ENCODE assay signal across 18 cellular contexts in genomic region chr20:33816191-33816590, GRCh38. TPM values are rescaled to one million over a fixed set of nuclear protein-coding genes. Genes with fewer than 3 reads are reported as not detected.
DNase-seq lines count a peak whose midpoint lies in the region; ATAC-seq, FAIRE-seq and TF ChIP-seq lines count a peak whose summit lies in the region.
"Had no signal": no experiment of that assay in that cellular context is flagged by ENCODE, and none has a peak within 500 bp of the region (broad histone marks: within the 10 kb centered on the region; RNA-seq: fewer than 3 reads in every experiment).

No MANE protein-coding gene starts in this region.

- H3K27me3 Mint-ChIP-seq in CD4-positive, alpha-beta T cell = no peaks in the 10 kb centered on the region
- H3K27me3 Mint-ChIP-seq in T-helper 17 cell = no peaks in the 10 kb centered on the region
- no peaks in the 10 kb centered on the region for H3K27me3 Mint-ChIP-seq in stimulated activated naive B cell treated with anti-CD40 and anti-IgM and Interleukin-4, amounts not matched to agents 10 μg/mL and 1 μg/mL and 100 μg/mL, for 72 hours
- H3K27me3 Mint-ChIP-seq: B cell had no signal

- H3K27me3 ChIP-seq in CD4-positive, alpha-beta T cell (ENCODE audit: control insufficient read depth, insufficient read depth, low read length) = no peaks in the 10 kb centered on the region
- H3K27me3 ChIP-seq in MM.1S (replicated peaks; ENCODE audit: insufficient read depth, low read length) (no peaks in the 10 kb centered on the region), Karpas-422 (ENCODE audit: low read length) (no peaks in the 10 kb centered on the region)
- H3K27me3 ChIP-seq: BLaER1 treated with 17β-estradiol and CSF1 and Interleukin-3, amounts not matched to agents 10 nM and 100 nM had no signal

- TF ChIP-seq CTCF in CD4-positive, alpha-beta T cell (IDR thresholded peaks at IDR 0.05) = no peak
- no peak for TF ChIP-seq CTCF in MM.1S (IDR thresholded peaks at IDR 0.05; ENCODE audit: low read length)
- no peak for TF ChIP-seq CTCF in D721Med (IDR thresholded peaks at IDR 0.05; ENCODE audit: insufficient read depth, missing control alignments)

- peaks cover 83% of the 10 kb centered on the region for H3K4me1 Mint-ChIP-seq in CD4-positive, alpha-beta T cell (ENCODE audit: low read depth)
- peaks cover 63% of the 10 kb centered on the region for H3K4me1 Mint-ChIP-seq in T-helper 17 cell
- peaks cover 69 to 87% of the 10 kb centered on the region in 2 donors for H3K4me1 Mint-ChIP-seq in stimulated activated naive B cell treated with anti-CD40 and anti-IgM and Interleukin-4, amounts not matched to agents 10 μg/mL and 1 μg/mL and 100 μg/mL, for 72 hours

- no peak overlapping the region for H3K4me3 Mint-ChIP-seq in CD4-positive, alpha-beta T cell
- no peak overlapping the region for H3K4me3 Mint-ChIP-seq in T-helper 17 cell
- no peak overlapping the region for H3K4me3 Mint-ChIP-seq in stimulated activated naive B cell treated with anti-CD40 and anti-IgM and Interleukin-4, amounts not matched to agents 10 μg/mL and 1 μg/mL and 100 μg/mL, for 72 hours
- H3K4me3 Mint-ChIP-seq: B cell, GM23338 had no signal

- DNase-seq in CD4-positive, alpha-beta T cell = no peak
- DNase-seq in MM.1S = no peak
- DNase-seq in T-helper 17 cell = no peak
- no peak for DNase-seq in stimulated activated naive B cell treated with anti-CD40 and anti-IgM and Interleukin-4, amounts not matched to agents 10 μg/mL and 1 μg/mL and 100 μg/mL, for 72 hours
- no peak for DNase-seq in D721Med (ENCODE audit: insufficient read length, low spot score)
- DNase-seq in Karpas-422 = no peak
- DNase-seq in G401 (ENCODE audit: low spot score) = no peak
- DNase-seq: Caco-2, DMS79 treated with DMSO at 0.1 percent for 48 hours, HCEC 1CT, IMR-90, KBM-7 had no signal

- H4K20me1 ChIP-seq in MM.1S (ENCODE audit: insufficient read depth, low read length) (no peaks in the 10 kb centered on the region), Karpas-422 (ENCODE audit: insufficient read depth, low read depth, low read length) (peaks cover 36% of the 10 kb centered on the region)

- H3K9ac ChIP-seq in MM.1S (ENCODE audit: low read length) (peak overlapping the region; percentile 93; the same call in 1 of the 2 replicates), Karpas-422 (ENCODE audit: low read length) (no peak overlapping the region)
- H3K9ac ChIP-seq: BLaER1 treated with 17β-estradiol and CSF1 and Interleukin-3, amounts not matched to agents 10 nM and 100 nM had no signal

- H3K27ac Mint-ChIP-seq in CD4-positive, alpha-beta T cell = peak overlapping the region; percentile 21
- H3K27ac Mint-ChIP-seq in T-helper 17 cell = peak overlapping the region; percentile 60
- H3K27ac Mint-ChIP-seq in stimulated activated naive B cell treated with anti-CD40 and anti-IgM and Interleukin-4, amounts not matched to agents 10 μg/mL and 1 μg/mL and 100 μg/mL, for 72 hours = peak overlapping the region; percentile 76
- H3K27ac Mint-ChIP-seq: B cell, GM23338 had no signal

- intact Hi-C loops in CD4-positive, alpha-beta T cell (cut with DNase I, micrococcal nuclease) = loop anchor here in 1 of 2 experiments (10.0 kb wide), 2 partner anchors 1279 to 1701 kb away; partner anchors contain the start of gene TRPC4AP

- H3K4me3 ChIP-seq in MM.1S (ENCODE audit: low read length) = peak overlapping the region; percentile 91
- no peak overlapping the region for H3K4me3 ChIP-seq in Karpas-422 (ENCODE audit: low read length)
- H3K4me3 ChIP-seq: BLaER1 treated with 17β-estradiol and CSF1 and Interleukin-3, amounts not matched to agents 10 nM and 100 nM; GM23338 had no signal

- H3K4me2 ChIP-seq in MM.1S (ENCODE audit: low read depth, low read length) (peak overlapping the region; percentile 80), Karpas-422 (ENCODE audit: low read depth, low read length, poor library complexity, severe bottlenecking) (no peak overlapping the region)
- H3K4me2 ChIP-seq: GM23338 had no signal

- H3F3A ChIP-seq in MM.1S (ENCODE audit: insufficient read depth, low read length) = peaks cover 94% of the 10 kb centered on the region

- H3K79me2 ChIP-seq in MM.1S (ENCODE audit: low read length) = peaks cover 100% of the 10 kb centered on the region
- peaks cover 100% of the 10 kb centered on the region for H3K79me2 ChIP-seq in Karpas-422 (ENCODE audit: low read length)

- H3K9me3 Mint-ChIP-seq in CD4-positive, alpha-beta T cell = no peaks in the 10 kb centered on the region
- H3K9me3 Mint-ChIP-seq in stimulated activated naive B cell treated with anti-CD40 and anti-IgM and Interleukin-4, amounts not matched to agents 10 μg/mL and 1 μg/mL and 100 μg/mL, for 72 hours = no peaks in the 10 kb centered on the region
- H3K9me3 Mint-ChIP-seq: GM23338 had no signal

- ATAC-seq in CD4-positive, alpha-beta T cell (ENCODE audit: poor library complexity) = no peak
- ATAC-seq in T-helper 17 cell = no peak
- no peak for ATAC-seq in stimulated activated naive B cell treated with anti-CD40 and anti-IgM and Interleukin-4, amounts not matched to agents 10 μg/mL and 1 μg/mL and 100 μg/mL, for 72 hours (replicated peaks)
- ATAC-seq: GM23338 had no signal

- H3K36me3 Mint-ChIP-seq in CD4-positive, alpha-beta T cell (ENCODE audit: low read depth) = peaks cover 35% of the 10 kb centered on the region
- peaks cover 7% of the 10 kb centered on the region for H3K36me3 Mint-ChIP-seq in T-helper 17 cell (ENCODE audit: low read depth)
- peaks cover 49 to 68% of the 10 kb centered on the region in 2 donors for H3K36me3 Mint-ChIP-seq in stimulated activated naive B cell treated with anti-CD40 and anti-IgM and Interleukin-4, amounts not matched to agents 10 μg/mL and 1 μg/mL and 100 μg/mL, for 72 hours

- POLR2A ChIA-PET in CD4-positive, alpha-beta T cell (lab: Charles Lee) = no interaction called here

- H3K9me3 ChIP-seq in CD4-positive, alpha-beta T cell (ENCODE audit: control insufficient read depth, low read length) = no peaks in the 10 kb centered on the region
- H3K9me3 ChIP-seq in MM.1S (replicated peaks; ENCODE audit: insufficient read depth, low read length) (no peaks in the 10 kb centered on the region), T-helper 17 cell (ENCODE audit: control insufficient read depth, low read length, poor library complexity, severe bottlenecking) (no peaks in the 10 kb centered on the region), Karpas-422 (ENCODE audit: low read length) (no peaks in the 10 kb centered on the region)
- H3K9me3 ChIP-seq: BLaER1 treated with 17β-estradiol and CSF1 and Interleukin-3, amounts not matched to agents 10 nM and 100 nM; Caco-2 had no signal

- in situ Hi-C loops in G401 (cut with HindIII; ENCODE audit: low sequenced_read_pairs) = no loop called here

- no peak overlapping the region for H2AFZ ChIP-seq in MM.1S (ENCODE audit: low read length)
- H2AFZ ChIP-seq in Karpas-422 (ENCODE audit: low read length) = no peak overlapping the region
- H2AFZ ChIP-seq: GM23338 had no signal

- FAIRE-seq in D721Med (lab: Jason Lieb, UNC) = no peak
- FAIRE-seq: GM12891, H54, HTR-8/SVneo had no signal

- no peak overlapping the region for H3K27ac ChIP-seq in CD4-positive, alpha-beta T cell (ENCODE audit: low read depth, low read length)
- H3K27ac ChIP-seq in MM.1S (ENCODE audit: low read length) = peak overlapping the region; percentile 88; the same call in 1 of the 2 replicates
- no peak overlapping the region; the same call in 1 of the 2 replicates for H3K27ac ChIP-seq in Karpas-422 (ENCODE audit: low read length)
- H3K27ac ChIP-seq: BLaER1 treated with 17β-estradiol and CSF1 and Interleukin-3, amounts not matched to agents 10 nM and 100 nM had no signal

- H3K4me1 ChIP-seq in MM.1S (ENCODE audit: low read length) (peaks cover 58% of the 10 kb centered on the region), Karpas-422 (ENCODE audit: low read length) (peaks cover 64% of the 10 kb centered on the region)

- H3K36me3 ChIP-seq in MM.1S (replicated peaks; ENCODE audit: insufficient read depth, low read length) (no peaks in the 10 kb centered on the region; the same call in 1 of the 2 replicates), Karpas-422 (ENCODE audit: insufficient read depth, low read length) (no peaks in the 10 kb centered on the region; the same call in 1 of the 2 replicates)

- no peaks in the 10 kb centered on the region for H3K9me2 ChIP-seq in MM.1S (replicated peaks; ENCODE audit: insufficient read depth, low read length)
- no peaks in the 10 kb centered on the region for H3K9me2 ChIP-seq in Karpas-422 (replicated peaks; ENCODE audit: insufficient read depth, low read length)

- CTCF ChIA-PET in CD4-positive, alpha-beta T cell (lab: Charles Lee) = no interaction called here

RNA-seq across cellular contexts. Expression of gene CHMP4B, which starts 5.0 kb away (rescaled TPM):
- total RNA-seq in CD4-positive, alpha-beta T cell = 10 to 100 TPM; 44.2 to 49.3 TPM
- 10 to 100 TPM; 48.6 to 50.6 TPM for total RNA-seq in T-helper 17 cell
- 33.8 and 45.5 TPM in 2 replicates for total RNA-seq in Karpas-422 (2014; rRNA removed; shearing (Covaris generic); ENCODE audit: low replicate concordance)
- 71.3 and 87.4 TPM in 2 replicates for total RNA-seq in G401 (2014; rRNA removed; shearing (Covaris generic))

Comparison
In these comparisons a context has a peak if more than half of its experiments do, and no peak if none do; other contexts are left out.
1. H3K27ac Mint-ChIP-seq: peak in every context shown above with its lines; median percentile 76 in stimulated activated naive B cell treated with anti-CD40 and anti-IgM and Interleukin-4, amounts not matched to agents 10 μg/mL and 1 μg/mL and 100 μg/mL, for 72 hours; 60 in T-helper 17 cell; 21 in CD4-positive, alpha-beta T cell.